Comparison of ENCODE assay signal across 1 cellular context in the genomic region with DNA sequence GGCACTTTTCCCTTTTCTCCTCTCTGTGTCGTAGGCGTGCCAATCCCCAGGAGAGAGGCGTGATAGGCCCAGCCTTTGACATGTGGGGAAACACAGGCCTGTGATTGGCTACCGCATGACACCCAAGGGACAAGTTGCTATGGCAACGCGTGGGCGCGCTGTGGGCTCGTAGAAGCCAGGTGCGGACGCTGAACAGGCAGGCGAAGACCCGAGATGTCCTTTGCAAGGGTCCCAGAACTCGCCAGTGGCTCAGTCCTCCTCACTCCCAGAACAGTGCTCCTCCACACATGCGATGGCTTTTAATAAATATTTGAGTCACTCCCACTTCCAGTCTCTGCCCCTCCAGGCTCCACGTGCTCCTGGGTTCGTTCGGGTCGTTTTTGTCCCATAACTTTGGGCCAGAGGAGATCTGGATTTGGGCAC.
A peak's percentile ranks its signal among the peaks of the same experiment; 100 is the strongest.
TF ChIP-seq lines count a peak whose summit lies in the region.

No MANE protein-coding gene starts in this region.

TF ChIP-seq in WTC11, 78 proteins besides CTCF, POLR2A, EP300 and RAD21 (continued from another document):
- TF ChIP-seq, protein P1, sequence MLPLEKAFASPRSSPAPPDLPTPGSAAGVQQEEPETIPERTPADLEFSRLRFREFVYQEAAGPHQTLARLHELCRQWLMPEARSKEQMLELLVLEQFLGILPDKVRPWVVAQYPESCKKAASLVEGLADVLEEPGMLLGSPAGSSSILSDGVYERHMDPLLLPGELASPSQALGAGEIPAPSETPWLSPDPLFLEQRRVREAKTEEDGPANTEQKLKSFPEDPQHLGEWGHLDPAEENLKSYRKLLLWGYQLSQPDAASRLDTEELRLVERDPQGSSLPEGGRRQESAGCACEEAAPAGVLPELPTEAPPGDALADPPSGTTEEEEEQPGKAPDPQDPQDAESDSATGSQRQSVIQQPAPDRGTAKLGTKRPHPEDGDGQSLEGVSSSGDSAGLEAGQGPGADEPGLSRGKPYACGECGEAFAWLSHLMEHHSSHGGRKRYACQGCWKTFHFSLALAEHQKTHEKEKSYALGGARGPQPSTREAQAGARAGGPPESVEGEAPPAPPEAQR (CRISPR knock-in tag; IDR thresholded peaks at IDR 0.05): no peak
- TF ChIP-seq MYBL2 (CRISPR knock-in tag; IDR thresholded peaks at IDR 0.05) (no peak), USF1 (CRISPR knock-in tag; IDR thresholded peaks at IDR 0.05) (peak; percentile 94), IRF1 (CRISPR knock-in tag; IDR thresholded peaks at IDR 0.05) (no peak), AR (CRISPR knock-in tag; IDR thresholded peaks at IDR 0.05) (no peak), ESRRA (CRISPR knock-in tag; IDR thresholded peaks at IDR 0.05; ENCODE audit: borderline replicate concordance) (no peak), ZNF219 (CRISPR knock-in tag; IDR thresholded peaks at IDR 0.05; ENCODE audit: borderline replicate concordance) (no peak), JUN (CRISPR knock-in tag; IDR thresholded peaks at IDR 0.05) (no peak), MAX (CRISPR knock-in tag; IDR thresholded peaks at IDR 0.05) (peak; percentile 50; the same call in 1 of the 2 replicates)
- TF ChIP-seq, protein P2, sequence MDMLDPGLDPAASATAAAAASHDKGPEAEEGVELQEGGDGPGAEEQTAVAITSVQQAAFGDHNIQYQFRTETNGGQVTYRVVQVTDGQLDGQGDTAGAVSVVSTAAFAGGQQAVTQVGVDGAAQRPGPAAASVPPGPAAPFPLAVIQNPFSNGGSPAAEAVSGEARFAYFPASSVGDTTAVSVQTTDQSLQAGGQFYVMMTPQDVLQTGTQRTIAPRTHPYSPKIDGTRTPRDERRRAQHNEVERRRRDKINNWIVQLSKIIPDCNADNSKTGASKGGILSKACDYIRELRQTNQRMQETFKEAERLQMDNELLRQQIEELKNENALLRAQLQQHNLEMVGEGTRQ (CRISPR knock-in tag; IDR thresholded peaks at IDR 0.05): peak; percentile 93
